In the genomic region with DNA sequence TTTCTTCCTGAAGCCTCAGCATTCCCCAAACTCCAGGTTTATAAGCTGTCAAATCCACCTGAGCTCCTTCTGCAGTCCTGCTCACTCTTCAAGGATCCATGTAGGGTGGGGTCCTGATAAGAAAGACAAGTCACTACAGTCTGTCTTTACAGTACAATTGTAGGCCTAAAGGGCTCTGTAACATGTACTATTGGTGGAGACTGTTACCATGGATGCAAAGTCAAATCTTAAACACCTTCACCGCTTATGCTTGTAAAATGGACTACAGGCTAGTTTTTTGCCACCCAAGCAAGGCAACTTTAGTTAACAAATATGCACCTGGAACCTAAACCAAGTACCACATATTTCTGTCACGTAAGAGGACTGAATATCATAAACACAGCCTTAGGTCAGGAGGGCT, we compare ENCODE assay signal across 12 cellular contexts. TPM values are rescaled to one million over a fixed set of nuclear protein-coding genes. Genes with fewer than 3 reads are reported as not detected.
DNase-seq lines count a peak whose midpoint lies in the region; ATAC-seq and TF ChIP-seq lines count a peak whose summit lies in the region.
"Had no signal": no experiment of that assay in that cellular context is flagged by ENCODE, and none has a peak within 500 bp of the region (broad histone marks: within the 10 kb centered on the region; RNA-seq: fewer than 3 reads in every experiment).

No MANE protein-coding gene starts in this region.

- H3K4me3 ChIP-seq in cardiac muscle cell (no peak overlapping the region), lung (no peak overlapping the region), tibial nerve (no peak overlapping the region)

- no peaks in the 10 kb centered on the region for H3K27me3 ChIP-seq in cardiac muscle cell
- no peaks in the 10 kb centered on the region for H3K27me3 ChIP-seq in lung (ENCODE audit: control insufficient read depth, insufficient read depth)
- H3K27me3 ChIP-seq in tibial nerve: no peaks in the 10 kb centered on the region

- H3K4me3 Mint-ChIP-seq in activated naive CD8-positive, alpha-beta T cell treated with anti-CD3 and anti-CD28 coated beads for 36 hours: peak overlapping the region; percentile 5

- no peak for TF ChIP-seq EP300 in tibial nerve (IDR thresholded peaks at IDR 0.05)

- DNase-seq in cardiac muscle cell (ENCODE audit: low read depth in 1 of 2, low spot score in 1 of 2) (no peak), cardiac septum (ENCODE audit: low spot score) (no peak), lung (ENCODE audit: low spot score) (no peak), tibial nerve (ENCODE audit: low spot score in 2 of 2) (no peak), GDM1 (lab: John Stamatoyannopoulos, UW) (no peak), sciatic nerve (ENCODE audit: low spot score) (no peak)
- DNase-seq in activated naive CD8-positive, alpha-beta T cell treated with anti-CD3 and anti-CD28 coated beads for 36 hours: no peak
- DNase-seq in stimulated activated naive CD4-positive, alpha-beta T cell (lab: John Stamatoyannopoulos, UW): no peak
- DNase-seq: amygdala; NCI-H1436; NK-92 treated with Interleukin-12 subunit alpha and Interleukin-12 subunit beta, amount 100 ng/mL, for 24 hours; stimulated activated CD8-positive, alpha-beta memory T cell treated with anti-CD3 and anti-CD28 coated beads, Interleukin-4, amount 100 ng/mL, for 48 hours had no signal

- H3K4me1 ChIP-seq in cardiac muscle cell (ENCODE audit: low read depth): peaks cover 32% of the 10 kb centered on the region
- peaks cover 1 to 44% of the 10 kb centered on the region in 2 donors for H3K4me1 ChIP-seq in lung (ENCODE audit: control insufficient read depth in 2 of 2, insufficient read depth in 2 of 2, low read length in 2 of 2)
- H3K4me1 ChIP-seq in tibial nerve: peaks cover 0 to 45% (median 15%) of the 10 kb centered on the region in 4 donors

- peaks cover 74% of the 10 kb centered on the region for H3K4me1 Mint-ChIP-seq in activated naive CD8-positive, alpha-beta T cell treated with anti-CD3 and anti-CD28 coated beads for 36 hours

- 95% methylated on average over 2 of the region's 2 CpGs for WGBS in lung, 2 donors
- WGBS in tibial nerve, 2 donors: 93 to 97% methylated on average over 2 of the region's 2 CpGs

- peak overlapping the region; percentile 79 for H3K27ac Mint-ChIP-seq in activated naive CD8-positive, alpha-beta T cell treated with anti-CD3 and anti-CD28 coated beads for 36 hours

- peaks cover 19% of the 10 kb centered on the region for H3K9me3 Mint-ChIP-seq in activated naive CD8-positive, alpha-beta T cell treated with anti-CD3 and anti-CD28 coated beads for 36 hours

- no peaks in the 10 kb centered on the region for H3K27me3 Mint-ChIP-seq in activated naive CD8-positive, alpha-beta T cell treated with anti-CD3 and anti-CD28 coated beads for 36 hours

- no peaks in the 10 kb centered on the region for H3K9me3 ChIP-seq in cardiac muscle cell (ENCODE audit: low read depth)
- H3K9me3 ChIP-seq in lung (ENCODE audit: control insufficient read depth in 2 of 2, insufficient read depth in 1 of 2, low read length in 1 of 2): no peaks in the 10 kb centered on the region
- H3K9me3 ChIP-seq in tibial nerve: no peaks in the 10 kb centered on the region

- TF ChIP-seq POLR2A in tibial nerve (IDR thresholded peaks at IDR 0.05): no peak

- no peak for ATAC-seq in lung (ENCODE audit: insufficient read depth, low FRiP score)
- ATAC-seq in sciatic nerve: no peak

- intact Hi-C loops in cardiac septum (cut with DNase I) (no loop called here), sciatic nerve (cut with DNase I) (no loop called here)

- no peak for TF ChIP-seq CTCF in cardiac muscle cell (IDR thresholded peaks at IDR 0.05; ENCODE audit: low read depth, low read length)
- TF ChIP-seq CTCF in lung (IDR thresholded peaks at IDR 0.05; ENCODE audit: control extremely low read depth, extremely low read depth): no peak
- TF ChIP-seq CTCF in tibial nerve (IDR thresholded peaks at IDR 0.05): no peak

- peaks cover 75% of the 10 kb centered on the region for H3K36me3 Mint-ChIP-seq in activated naive CD8-positive, alpha-beta T cell treated with anti-CD3 and anti-CD28 coated beads for 36 hours

- no peaks in the 10 kb centered on the region for H3K36me3 ChIP-seq in cardiac muscle cell
- peaks cover 1 to 4% of the 10 kb centered on the region in 2 donors for H3K36me3 ChIP-seq in lung (ENCODE audit: control insufficient read depth in 2 of 2, insufficient read depth in 2 of 2, low read length in 2 of 2)
- peaks cover 0 to 25% (median 0%) of the 10 kb centered on the region in 3 donors for H3K36me3 ChIP-seq in tibial nerve

- H3K27ac ChIP-seq in cardiac muscle cell (peak overlapping the region; percentile 84), lung (ENCODE audit: low read depth in 1 of 2, low read length in 1 of 2) (peak overlapping the region; percentile 37 to 87), tibial nerve (peak overlapping the region in 3 of 4 donors; percentile 32 to 68 (median 65))

RNA-seq across cellular contexts. Expression of a gene that starts 44.7 kb away (rescaled TPM):
- total RNA-seq in cardiac muscle cell: 48.2 and 53.1 TPM in 2 replicates
- polyA plus RNA-seq in cardiac muscle cell: 30.3 and 34.9 TPM in 2 replicates
- 38.6 TPM for total RNA-seq in cardiac septum
- total RNA-seq in activated naive CD8-positive, alpha-beta T cell treated with anti-CD3 and anti-CD28 coated beads for 36 hours: 10 to 100 TPM; 95.1 to 97.3 TPM
- 100 to 1,000 TPM in 1 of 2 donors, 10 to 100 TPM in 1; 37.9 to 124 TPM for total RNA-seq in lung
- 10 to 100 TPM in 1 of 2 donors, 1 to 10 TPM in 1; 7.2 to 11.4 TPM for polyA plus RNA-seq in lung
- total RNA-seq in tibial nerve: 100 to 1,000 TPM; 154 to 177 (median 169) TPM
- total RNA-seq in sciatic nerve: 140 TPM
